Comparison of ENCODE assay signal across 8 cellular contexts in genomic region chr3:180036678-180037455, GRCh38. TPM values are rescaled to one million over a fixed set of nuclear protein-coding genes. Genes with fewer than 3 reads are reported as not detected.
A peak's percentile ranks its signal among the peaks of the same experiment; 100 is the strongest.
DNase-seq lines count a peak whose midpoint lies in the region; ATAC-seq and TF ChIP-seq lines count a peak whose summit lies in the region.

PEX5L (minus strand) TSS chr3:180036937; CDS start chr3:180036599, 338 bp downstream.

- 3% methylated on average over 96 of the region's 96 CpGs for WGBS in liver

- peak; percentile 38 for DNase-seq in EL
- DNase-seq in HuH-7 (ENCODE audit: low spot score), result peak; percentile 31
- peak; percentile 73 for DNase-seq in RPMI8226
- peak; percentile 39 to 48 for DNase-seq in cardiac fibroblast (ENCODE audit: low read depth in 2 of 2)
- DNase-seq in NK-92 (lab: John Stamatoyannopoulos, UW; ENCODE audit: unreplicated experiment), result no peak

- H3K4me3 ChIP-seq in cardiac fibroblast (replicated peaks in 1 of 2; ENCODE audit: low read depth in 2 of 2, low read length in 2 of 2) (peak within 1 kb of the TSS in 1 of 2 donors; percentile 41), liver (ENCODE audit: low read depth in 1 of 3, low read length in 3 of 3) (peak within 1 kb of the TSS in 1 of 3 donors; percentile 36)

- H3K27me3 ChIP-seq in liver (ENCODE audit: control insufficient read depth in 4 of 4, insufficient read depth in 4 of 4, low read length in 3 of 4), result peaks cover 2 to 11% (median 6%) of the 10 kb centered on the region in 4 donors

- H3K9me3 Mint-ChIP-seq in stimulated activated memory B cell treated with anti-CD40 and anti-IgM and Interleukin-4, amounts not matched to agents 10 μg/mL and 1 μg/mL and 100 μg/mL, for 72 hours, result no peaks in the 10 kb centered on the region

- peaks cover 17% of the 10 kb centered on the region for H3K4me1 Mint-ChIP-seq in stimulated activated memory B cell treated with anti-CD40 and anti-IgM and Interleukin-4, amounts not matched to agents 10 μg/mL and 1 μg/mL and 100 μg/mL, for 72 hours

- peak; percentile 79 for ATAC-seq in GM21528 (IDR thresholded peaks at IDR 0.05; ENCODE audit: low FRiP score, unreplicated experiment)
- no peak for ATAC-seq in stimulated activated memory B cell treated with anti-CD40 and anti-IgM and Interleukin-4, amounts not matched to agents 10 μg/mL and 1 μg/mL and 100 μg/mL, for 72 hours

- H3K9ac ChIP-seq in liver (ENCODE audit: low read depth in 1 of 2, low read length in 2 of 2), result no peak within 1 kb of the TSS

- no peak within 1 kb of the TSS for H3K27ac Mint-ChIP-seq in stimulated activated memory B cell treated with anti-CD40 and anti-IgM and Interleukin-4, amounts not matched to agents 10 μg/mL and 1 μg/mL and 100 μg/mL, for 72 hours

- H3K36me3 Mint-ChIP-seq in stimulated activated memory B cell treated with anti-CD40 and anti-IgM and Interleukin-4, amounts not matched to agents 10 μg/mL and 1 μg/mL and 100 μg/mL, for 72 hours, result no peaks in the 10 kb centered on the region

- H3K4me3 Mint-ChIP-seq in stimulated activated memory B cell treated with anti-CD40 and anti-IgM and Interleukin-4, amounts not matched to agents 10 μg/mL and 1 μg/mL and 100 μg/mL, for 72 hours, result peak within 1 kb of the TSS; percentile 41

- H3K4me1 ChIP-seq in liver (ENCODE audit: control insufficient read depth in 4 of 4, insufficient read depth in 4 of 4, low read length in 3 of 4), result peaks cover 4 to 13% (median 8%) of the 10 kb centered on the region in 4 donors

- TF ChIP-seq RAD21 in liver (IDR thresholded peaks at IDR 0.05), result no peak

- H3K27ac ChIP-seq in liver (ENCODE audit: low read depth in 1 of 2, low read length in 2 of 2), result no peak within 1 kb of the TSS

- no peak for TF ChIP-seq CTCF in cardiac fibroblast (IDR thresholded peaks at IDR 0.05; ENCODE audit: low read depth, low read length)
- no peak for TF ChIP-seq CTCF in liver (IDR thresholded peaks at IDR 0.05; ENCODE audit: low read depth, low read length, missing input control)

- H3K36me3 ChIP-seq in liver (ENCODE audit: control insufficient read depth in 4 of 4, insufficient read depth in 3 of 4, low read depth in 1 of 4, low read length in 3 of 4), result no peaks in the 10 kb centered on the region

- no peaks in the 10 kb centered on the region for H3K9me3 ChIP-seq in liver (ENCODE audit: control insufficient read depth in 4 of 4, low read length in 3 of 4)

- peaks cover 58% of the 10 kb centered on the region for H3K27me3 Mint-ChIP-seq in stimulated activated memory B cell treated with anti-CD40 and anti-IgM and Interleukin-4, amounts not matched to agents 10 μg/mL and 1 μg/mL and 100 μg/mL, for 72 hours

TF ChIP-seq in liver, 16 proteins besides CTCF, POLR2A, EP300 and RAD21:
- TF ChIP-seq REST (IDR thresholded peaks at IDR 0.05) (peak; percentile 96), FOXA2 (IDR thresholded peaks at IDR 0.05) (no peak), RXRA (IDR thresholded peaks at IDR 0.05) (no peak), MAX (IDR thresholded peaks at IDR 0.05) (no peak)

RNA-seq across cellular contexts. Expression of gene PEX5L, which starts in this region (rescaled TPM):
- not detected for total RNA-seq in liver
- polyA plus RNA-seq in liver, result under 1 TPM in 1 of 2 donors, not detected in 1; 0.03 TPM
